ENCODE assay signal across 1 cellular context in genomic region chr1:116372186-116372585, GRCh38.
TF ChIP-seq lines count a peak whose summit lies in the region.

No MANE protein-coding gene starts in this region.

TF ChIP-seq in GM12878, 131 proteins besides CTCF, POLR2A, EP300 and RAD21 (continued from another document):
- TF ChIP-seq PKNOX1 (IDR thresholded peaks at IDR 0.05) (no peak), BACH1 (IDR thresholded peaks at IDR 0.05; ENCODE audit: borderline replicate concordance) (no peak), CBX3 (IDR thresholded peaks at IDR 0.05; ENCODE audit: borderline replicate concordance, low read depth) (no peak), EZH2 (IDR thresholded peaks at IDR 0.05; ENCODE audit: borderline replicate concordance, control insufficient read depth, low read depth, low read length) (no peak), ATF7 (IDR thresholded peaks at IDR 0.05; ENCODE audit: low read depth) (no peak)
